ENCODE assay signal across 11 cellular contexts in genomic region chr12:111426341-111427185, GRCh38. TPM values are rescaled to one million over a fixed set of nuclear protein-coding genes. Genes with fewer than 3 reads are reported as not detected.
A peak's percentile ranks its signal among the peaks of the same experiment; 100 is the strongest.
DNase-seq lines count a peak whose midpoint lies in the region; ATAC-seq, FAIRE-seq and TF ChIP-seq lines count a peak whose summit lies in the region.
"Had no signal": no experiment of that assay in that cellular context is flagged by ENCODE, and none has a peak within 500 bp of the region (broad histone marks: within the 10 kb centered on the region; RNA-seq: fewer than 3 reads in every experiment).

No MANE protein-coding gene starts in this region.

- H3K4me3 ChIP-seq in BLaER1 treated with 17β-estradiol and CSF1 and Interleukin-3, amounts not matched to agents 10 nM and 100 nM = no peak overlapping the region; a peak in 2 of 20 replicates
- H3K4me3 ChIP-seq in right lobe of liver (no peak overlapping the region), small intestine (ENCODE audit: low read depth in 1 of 2, low read length in 2 of 2) (no peak overlapping the region)
- H3K4me3 ChIP-seq: neural progenitor cell had no signal

- 61% methylated on average over 10 of the region's 11 CpGs for WGBS in right lobe of liver (ENCODE audit: insufficient coverage, low coverage, low lambda C conversion rate, missing lambda C conversion rate)
- 77 to 82% (median 81%) methylated on average over 11 of the region's 11 CpGs for WGBS in small intestine, 3 donors

- peak overlapping the region; percentile 93 to 100 (median 98) for H3K4me2 ChIP-seq in BLaER1 treated with 17β-estradiol and CSF1 and Interleukin-3, amounts not matched to agents 10 nM and 100 nM
- H3K4me2 ChIP-seq: neural progenitor cell had no signal

- peaks cover 65 to 99% (median 84%) of the 10 kb centered on the region in 11 experiments for H4K20me1 ChIP-seq in BLaER1 treated with 17β-estradiol and CSF1 and Interleukin-3, amounts not matched to agents 10 nM and 100 nM

- FAIRE-seq in small intestine (lab: Jason Lieb, UNC) = no peak

- no peak for TF ChIP-seq POLR2A in right lobe of liver (IDR thresholded peaks at IDR 0.05)
- TF ChIP-seq POLR2A in GM18505 (IDR thresholded peaks at IDR 0.05; ENCODE audit: borderline replicate concordance, extremely low read depth, insufficient read depth, insufficient read length) = no peak

- H3K9ac ChIP-seq in BLaER1 treated with 17β-estradiol and CSF1 and Interleukin-3, amounts not matched to agents 10 nM and 100 nM = peak overlapping the region in 8 of 11 experiments; percentile 13 to 58 (median 36); a peak in 8 of 22 replicates
- H3K9ac ChIP-seq: neural progenitor cell had no signal

- no peaks in the 10 kb centered on the region for H3K9me3 Mint-ChIP-seq in HFFc6
- H3K9me3 Mint-ChIP-seq in activated T-helper 2 cell treated with anti-CD3 and anti-CD28 coated beads, Interferon-gamma antibody, Interleukin-2, Interleukin-4, amounts not matched to agents 10 μg/mL and 5 μg/mL and 100 μg/mL, durations not matched to agents 14 hours and 24 hours and 36 hours = no peaks in the 10 kb centered on the region
- H3K9me3 Mint-ChIP-seq: neural progenitor cell had no signal

- peaks cover 5% of the 10 kb centered on the region; the same call in 1 of the 2 replicates for H3K27me3 Mint-ChIP-seq in HFFc6 (ENCODE audit: insufficient read depth)
- H3K27me3 Mint-ChIP-seq in activated T-helper 2 cell treated with anti-CD3 and anti-CD28 coated beads, Interferon-gamma antibody, Interleukin-2, Interleukin-4, amounts not matched to agents 10 μg/mL and 5 μg/mL and 100 μg/mL, durations not matched to agents 14 hours and 24 hours and 36 hours (ENCODE audit: low read depth) = no peaks in the 10 kb centered on the region

- H3K27ac ChIP-seq in BLaER1 treated with 17β-estradiol and CSF1 and Interleukin-3, amounts not matched to agents 10 nM and 100 nM = peak overlapping the region in 10 of 11 experiments; percentile 4 to 92 (median 36); a peak in 11 of 22 replicates
- H3K27ac ChIP-seq in right lobe of liver (peak overlapping the region; percentile 75 to 97 (median 91)), small intestine (ENCODE audit: low read depth in 1 of 2, low read length in 1 of 2) (peak overlapping the region in 1 of 2 donors; percentile 52)
- H3K27ac ChIP-seq: neural progenitor cell had no signal

- no peak for TF ChIP-seq CTCF in HFFc6 (IDR thresholded peaks at IDR 0.05)
- TF ChIP-seq CTCF in right lobe of liver (IDR thresholded peaks at IDR 0.05) = no peak

- peak; percentile 49 for DNase-seq in HFFc6
- peak; percentile 14 for DNase-seq in activated T-helper 2 cell treated with anti-CD3 and anti-CD28 coated beads, Interferon-gamma antibody, Interleukin-2, Interleukin-4, amounts not matched to agents 10 μg/mL and 5 μg/mL and 100 μg/mL, durations not matched to agents 14 hours and 24 hours and 36 hours (ENCODE audit: low spot score)
- no peak for DNase-seq in right lobe of liver
- no peak for DNase-seq in small intestine
- DNase-seq: activated CD4-positive, CD25-positive, alpha-beta regulatory T cell treated with anti-CD3 and anti-CD28 coated beads, Interleukin-2, amount 50 U/mL, for 72 hours; hypothalamus had no signal

- ATAC-seq in right lobe of liver (no peak), GM19035 (IDR thresholded peaks at IDR 0.05; ENCODE audit: unreplicated experiment) (no peak), GM18505 (IDR thresholded peaks at IDR 0.05; ENCODE audit: unreplicated experiment) (no peak), HG03097 (IDR thresholded peaks at IDR 0.05; ENCODE audit: low FRiP score, unreplicated experiment) (no peak)

- peak overlapping the region; percentile 62 for H3K27ac Mint-ChIP-seq in HFFc6
- H3K27ac Mint-ChIP-seq in activated T-helper 2 cell treated with anti-CD3 and anti-CD28 coated beads, Interferon-gamma antibody, Interleukin-2, Interleukin-4, amounts not matched to agents 10 μg/mL and 5 μg/mL and 100 μg/mL, durations not matched to agents 14 hours and 24 hours and 36 hours = peak overlapping the region; percentile 66
- H3K27ac Mint-ChIP-seq: neural progenitor cell had no signal

- intact Hi-C loops in activated T-helper 2 cell treated with anti-CD3 and anti-CD28 coated beads, Interferon-gamma antibody, Interleukin-2, Interleukin-4, amounts not matched to agents 10 μg/mL and 5 μg/mL and 100 μg/mL, durations not matched to agents 14 hours and 24 hours and 36 hours (cut with micrococcal nuclease) = no loop called here
- intact Hi-C loops in right lobe of liver (cut with DNase I) = no loop called here

- H3K4me1 Mint-ChIP-seq in HFFc6 (ENCODE audit: low read depth) = peaks cover 42% of the 10 kb centered on the region
- H3K4me1 Mint-ChIP-seq in activated T-helper 2 cell treated with anti-CD3 and anti-CD28 coated beads, Interferon-gamma antibody, Interleukin-2, Interleukin-4, amounts not matched to agents 10 μg/mL and 5 μg/mL and 100 μg/mL, durations not matched to agents 14 hours and 24 hours and 36 hours (ENCODE audit: low read depth) = peaks cover 58% of the 10 kb centered on the region

- no peak overlapping the region for H3K4me3 Mint-ChIP-seq in HFFc6
- H3K4me3 Mint-ChIP-seq in activated T-helper 2 cell treated with anti-CD3 and anti-CD28 coated beads, Interferon-gamma antibody, Interleukin-2, Interleukin-4, amounts not matched to agents 10 μg/mL and 5 μg/mL and 100 μg/mL, durations not matched to agents 14 hours and 24 hours and 36 hours (ENCODE audit: low read depth) = peak overlapping the region; percentile 40
- H3K4me3 Mint-ChIP-seq: neural progenitor cell had no signal

- peaks cover 14 to 75% (median 50%) of the 10 kb centered on the region in 11 experiments for H3K36me3 ChIP-seq in BLaER1 treated with 17β-estradiol and CSF1 and Interleukin-3, amounts not matched to agents 10 nM and 100 nM
- H3K36me3 ChIP-seq in right lobe of liver = no peaks in the 10 kb centered on the region
- H3K36me3 ChIP-seq in small intestine (ENCODE audit: control insufficient read depth in 2 of 2, insufficient read depth in 2 of 2, low read length in 2 of 2) = no peaks in the 10 kb centered on the region
- H3K36me3 ChIP-seq: neural progenitor cell had no signal

- H3K27me3 ChIP-seq in BLaER1 treated with 17β-estradiol and CSF1 and Interleukin-3, amounts not matched to agents 10 nM and 100 nM = no peaks in the 10 kb centered on the region
- no peaks in the 10 kb centered on the region for H3K27me3 ChIP-seq in right lobe of liver
- no peaks in the 10 kb centered on the region for H3K27me3 ChIP-seq in small intestine (ENCODE audit: control insufficient read depth in 2 of 2, insufficient read depth in 2 of 2, low read length in 2 of 2)
- H3K27me3 ChIP-seq: neural progenitor cell had no signal

- H3K9me3 ChIP-seq in BLaER1 treated with 17β-estradiol and CSF1 and Interleukin-3, amounts not matched to agents 10 nM and 100 nM (replicated peaks in 1 of 11) = peaks cover 0 to under 1% (median 0%) of the 10 kb centered on the region in 11 experiments; a peak in 1 of 22 replicates
- H3K9me3 ChIP-seq in right lobe of liver (no peaks in the 10 kb centered on the region), small intestine (ENCODE audit: control insufficient read depth, low read depth) (no peaks in the 10 kb centered on the region)

- H3K36me3 Mint-ChIP-seq in HFFc6 (ENCODE audit: low read depth) = peaks cover 12% of the 10 kb centered on the region; the same call in 1 of the 2 replicates
- peaks cover 49% of the 10 kb centered on the region for H3K36me3 Mint-ChIP-seq in activated T-helper 2 cell treated with anti-CD3 and anti-CD28 coated beads, Interferon-gamma antibody, Interleukin-2, Interleukin-4, amounts not matched to agents 10 μg/mL and 5 μg/mL and 100 μg/mL, durations not matched to agents 14 hours and 24 hours and 36 hours (ENCODE audit: low read depth)
- H3K36me3 Mint-ChIP-seq: neural progenitor cell had no signal

- peaks cover 87 to 100% (median 98%) of the 10 kb centered on the region in 10 experiments for H3K4me1 ChIP-seq in BLaER1 treated with 17β-estradiol and CSF1 and Interleukin-3, amounts not matched to agents 10 nM and 100 nM
- H3K4me1 ChIP-seq in right lobe of liver (peaks cover 0 to 50% (median 31%) of the 10 kb centered on the region in 4 donors), small intestine (ENCODE audit: control insufficient read depth in 2 of 2, insufficient read depth in 1 of 2, low read depth in 1 of 2, low read length in 1 of 2) (peaks cover 0 to 17% of the 10 kb centered on the region in 2 donors)

RNA-seq across cellular contexts. Expression of gene SH2B3, which starts 20.8 kb away (rescaled TPM):
- 10 to 100 TPM; 54.0 to 80.3 (median 69.8) TPM for total RNA-seq in HFFc6 (2021; fragmentation: NEBNext Ultra II Directional; extraction: Animal tissue kit (Norgen Biotek cat#: 25700))
- 48.3 and 50.9 TPM in 2 replicates for total RNA-seq in activated T-helper 2 cell treated with anti-CD3 and anti-CD28 coated beads, Interferon-gamma antibody, Interleukin-2, Interleukin-4, amounts not matched to agents 10 μg/mL and 5 μg/mL and 100 μg/mL, durations not matched to agents 14 hours and 24 hours and 36 hours
- total RNA-seq in right lobe of liver = 10 to 100 TPM in 5 of 6 experiments, 1 to 10 TPM in 1; 6.7 to 43.5 (median 17.0) TPM
- polyA plus RNA-seq in small intestine = 10 to 100 TPM in 1 of 3 donors, 1 to 10 TPM in 1, under 1 TPM in 1; 0.67 to 14.9 (median 4.6) TPM

RNA-seq across cellular contexts. Expression of gene PHETA1, which starts 57.7 kb away (rescaled TPM):
- total RNA-seq in HFFc6 (2021; fragmentation: NEBNext Ultra II Directional; extraction: Animal tissue kit (Norgen Biotek cat#: 25700)) = 10 to 100 TPM; 11.5 to 15.0 (median 14.0) TPM
- total RNA-seq in activated T-helper 2 cell treated with anti-CD3 and anti-CD28 coated beads, Interferon-gamma antibody, Interleukin-2, Interleukin-4, amounts not matched to agents 10 μg/mL and 5 μg/mL and 100 μg/mL, durations not matched to agents 14 hours and 24 hours and 36 hours = 3.9 and 4.3 TPM in 2 replicates
- 10 to 100 TPM in 1 of 6 experiments, 1 to 10 TPM in 5; 4.2 to 14.8 (median 7.0) TPM for total RNA-seq in right lobe of liver
- 10 to 100 TPM; 37.3 to 47.2 (median 44.9) TPM for polyA plus RNA-seq in small intestine

Comparison
In these comparisons a context has a peak if more than half of its experiments do, and no peak if none do; other contexts are left out.
1. DNase-seq: peak in HFFc6 (single experiment) and activated T-helper 2 cell treated with anti-CD3 and anti-CD28 coated beads, Interferon-gamma antibody, Interleukin-2, Interleukin-4, amounts not matched to agents 10 μg/mL and 5 μg/mL and 100 μg/mL, durations not matched to agents 14 hours and 24 hours and 36 hours (single experiment); none in right lobe of liver (0 of 3) and small intestine (single experiment).